Comparison of ENCODE assay signal across 14 cellular contexts in genomic region chr3:48928679-48929078, GRCh38. TPM values are rescaled to one million over a fixed set of nuclear protein-coding genes. Genes with fewer than 3 reads are reported as not detected.
A peak's percentile ranks its signal among the peaks of the same experiment; 100 is the strongest.
DNase-seq lines count a peak whose midpoint lies in the region; ATAC-seq, FAIRE-seq and TF ChIP-seq lines count a peak whose summit lies in the region.
"Had no signal": no experiment of that assay in that cellular context is flagged by ENCODE, and none has a peak within 500 bp of the region (broad histone marks: within the 10 kb centered on the region; RNA-seq: fewer than 3 reads in every experiment).

No MANE protein-coding gene starts in this region.

- DNase-seq in activated CD4-positive, alpha-beta T cell treated with anti-CD3 and anti-CD28 coated beads, Interleukin-2, amount 10 ng/mL, durations not matched to agents 24 days and 14 days = no peak
- no peak for DNase-seq in activated CD4-positive, alpha-beta T cell treated with anti-CD3 and anti-CD28 coated beads for 48 hours
- DNase-seq in GM12892 (ENCODE audit: insufficient read length) (no peak), NCI-H2107 (lab: John Stamatoyannopoulos, UW) (no peak)
- no peak for DNase-seq in activated naive CD4-positive, alpha-beta T cell treated with anti-CD3 and anti-CD28 coated beads, Interleukin-2, amount 50 U/mL, for 72 hours (ENCODE audit: low spot score in 2 of 2)
- DNase-seq in naive thymus-derived CD4-positive, alpha-beta T cell = no peak
- DNase-seq: DMS79, T-helper 9 cell had no signal

- peaks cover 53% of the 10 kb centered on the region for H3K4me1 Mint-ChIP-seq in activated CD4-positive, alpha-beta T cell treated with anti-CD3 and anti-CD28 coated beads, Interleukin-2, amount 10 ng/mL, durations not matched to agents 24 days and 14 days
- H3K4me1 Mint-ChIP-seq in naive thymus-derived CD4-positive, alpha-beta T cell = peaks cover 54 to 77% (median 70%) of the 10 kb centered on the region in 7 donors

- POLR2A ChIA-PET in naive thymus-derived CD4-positive, alpha-beta T cell (lab: Charles Lee) = interaction anchor here (0.6 to 2.1 kb wide), 2 partner anchors 10 to 132 kb away, joined by 3 to 9 read pairs; partner anchors contain the start of gene ARIH2

- no peak overlapping the region for H3K27ac ChIP-seq in naive thymus-derived CD4-positive, alpha-beta T cell (ENCODE audit: low read depth, low read length)
- H3K27ac ChIP-seq: KMS-11 had no signal

- CTCF ChIA-PET in naive thymus-derived CD4-positive, alpha-beta T cell (lab: Charles Lee) = interaction anchor here (1.2 kb wide), 1 partner anchor 9 kb away, joined by 3 read pairs; no protein-coding TSS in a partner anchor

- ATAC-seq in activated naive CD4-positive, alpha-beta T cell treated with anti-CD3 and anti-CD28 coated beads, Interleukin-2, amount 50 U/mL, for 72 hours = peak; percentile 35 to 52
- no peak for ATAC-seq in naive thymus-derived CD4-positive, alpha-beta T cell
- ATAC-seq in GM18870 (IDR thresholded peaks at IDR 0.05; ENCODE audit: unreplicated experiment) = no peak
- no peak for ATAC-seq in HG02571 (IDR thresholded peaks at IDR 0.05; ENCODE audit: unreplicated experiment)

- H3K4me1 ChIP-seq in naive thymus-derived CD4-positive, alpha-beta T cell (ENCODE audit: control insufficient read depth in 2 of 2, insufficient read depth in 2 of 2, low read length in 2 of 2) = peaks cover 28 to 33% of the 10 kb centered on the region in 2 donors

- H3K27ac Mint-ChIP-seq in activated CD4-positive, alpha-beta T cell treated with anti-CD3 and anti-CD28 coated beads, Interleukin-2, amount 10 ng/mL, durations not matched to agents 24 days and 14 days = peak overlapping the region; percentile 80
- peak overlapping the region; percentile 69 to 73 for H3K27ac Mint-ChIP-seq in activated naive CD4-positive, alpha-beta T cell treated with anti-CD3 and anti-CD28 coated beads, Interleukin-2, amount 50 U/mL, for 72 hours
- H3K27ac Mint-ChIP-seq in naive thymus-derived CD4-positive, alpha-beta T cell = peak overlapping the region in 5 of 9 donors; percentile 3 to 71 (median 32)

- peaks cover 72% of the 10 kb centered on the region for H3K36me3 Mint-ChIP-seq in activated CD4-positive, alpha-beta T cell treated with anti-CD3 and anti-CD28 coated beads, Interleukin-2, amount 10 ng/mL, durations not matched to agents 24 days and 14 days (ENCODE audit: low read depth)
- peaks cover 28 to 55% of the 10 kb centered on the region in 2 donors for H3K36me3 Mint-ChIP-seq in activated naive CD4-positive, alpha-beta T cell treated with anti-CD3 and anti-CD28 coated beads, Interleukin-2, amount 50 U/mL, for 72 hours
- H3K36me3 Mint-ChIP-seq in naive thymus-derived CD4-positive, alpha-beta T cell = peaks cover 13 to 60% (median 38%) of the 10 kb centered on the region in 5 donors

- no peaks in the 10 kb centered on the region for H3K27me3 Mint-ChIP-seq in activated CD4-positive, alpha-beta T cell treated with anti-CD3 and anti-CD28 coated beads, Interleukin-2, amount 10 ng/mL, durations not matched to agents 24 days and 14 days
- H3K27me3 Mint-ChIP-seq in naive thymus-derived CD4-positive, alpha-beta T cell = no peaks in the 10 kb centered on the region
- H3K27me3 Mint-ChIP-seq: type B pancreatic cell had no signal

- H3K4me3 Mint-ChIP-seq in activated CD4-positive, alpha-beta T cell treated with anti-CD3 and anti-CD28 coated beads, Interleukin-2, amount 10 ng/mL, durations not matched to agents 24 days and 14 days = peak overlapping the region; percentile 66
- H3K4me3 Mint-ChIP-seq in naive thymus-derived CD4-positive, alpha-beta T cell = peak overlapping the region in 9 of 10 donors; percentile 2 to 62 (median 29)
- H3K4me3 Mint-ChIP-seq: type B pancreatic cell had no signal

- FAIRE-seq in GM12892 (lab: Jason Lieb, UNC) = peak; percentile 30
- FAIRE-seq: A204.1, keratinocyte had no signal

- H3K4me3 ChIP-seq in naive thymus-derived CD4-positive, alpha-beta T cell (ENCODE audit: low read length) = no peak overlapping the region

- H3K9me3 ChIP-seq in naive thymus-derived CD4-positive, alpha-beta T cell (ENCODE audit: control insufficient read depth in 2 of 3, low read length in 3 of 3) = no peaks in the 10 kb centered on the region

- no peak for TF ChIP-seq POLR2A in GM12892 (IDR thresholded peaks at IDR 0.05; ENCODE audit: low read depth, low read length)

- intact Hi-C loops in activated CD4-positive, alpha-beta T cell treated with anti-CD3 and anti-CD28 coated beads, Interleukin-2, amount 10 ng/mL, durations not matched to agents 24 days and 14 days (cut with micrococcal nuclease) = loop anchor here (1.0 kb wide), 1 partner anchor 10 kb away; the partner anchor contains the start of gene ARIH2
- intact Hi-C loops in naive thymus-derived CD4-positive, alpha-beta T cell (cut with micrococcal nuclease) = no loop called here

- no peaks in the 10 kb centered on the region for H3K27me3 ChIP-seq in naive thymus-derived CD4-positive, alpha-beta T cell (ENCODE audit: control insufficient read depth in 2 of 2, insufficient read depth in 2 of 2, low read length in 2 of 2)

- H3K36me3 ChIP-seq in naive thymus-derived CD4-positive, alpha-beta T cell (ENCODE audit: control insufficient read depth in 2 of 3, insufficient read depth in 3 of 3, low read length in 3 of 3) = peaks cover 0 to 64% (median 10%) of the 10 kb centered on the region in 3 experiments

- no peaks in the 10 kb centered on the region for H3K9me3 Mint-ChIP-seq in activated CD4-positive, alpha-beta T cell treated with anti-CD3 and anti-CD28 coated beads, Interleukin-2, amount 10 ng/mL, durations not matched to agents 24 days and 14 days
- no peaks in the 10 kb centered on the region for H3K9me3 Mint-ChIP-seq in activated naive CD4-positive, alpha-beta T cell treated with anti-CD3 and anti-CD28 coated beads, Interleukin-2, amount 50 U/mL, for 72 hours
- peaks cover 0 to 4% (median 0%) of the 10 kb centered on the region in 11 donors for H3K9me3 Mint-ChIP-seq in naive thymus-derived CD4-positive, alpha-beta T cell
- H3K9me3 Mint-ChIP-seq: type B pancreatic cell had no signal

RNA-seq across cellular contexts. Expression of gene ARIH2, which starts 10.0 kb away (rescaled TPM):
- total RNA-seq in activated CD4-positive, alpha-beta T cell treated with anti-CD3 and anti-CD28 coated beads, Interleukin-2, amount 10 ng/mL, durations not matched to agents 24 days and 14 days = 157 TPM in 2 replicates
- polyA plus RNA-seq in GM12892 (2012; ENCODE audit: missing spikeins) = 39.6 TPM
- 100 to 1,000 TPM; 116 to 127 TPM for total RNA-seq in activated naive CD4-positive, alpha-beta T cell treated with anti-CD3 and anti-CD28 coated beads, Interleukin-2, amount 50 U/mL, for 72 hours
- 100 to 1,000 TPM; 103 to 189 (median 150) TPM for total RNA-seq in naive thymus-derived CD4-positive, alpha-beta T cell
- polyA plus RNA-seq in naive thymus-derived CD4-positive, alpha-beta T cell = 100 to 1,000 TPM; 111 to 114 TPM

RNA-seq across cellular contexts. Expression of gene SLC25A20, which starts 30.0 kb away (rescaled TPM):
- 13.8 and 15.6 TPM in 2 replicates for total RNA-seq in activated CD4-positive, alpha-beta T cell treated with anti-CD3 and anti-CD28 coated beads, Interleukin-2, amount 10 ng/mL, durations not matched to agents 24 days and 14 days
- 14.0 TPM for polyA plus RNA-seq in GM12892 (2012; ENCODE audit: missing spikeins)
- total RNA-seq in activated naive CD4-positive, alpha-beta T cell treated with anti-CD3 and anti-CD28 coated beads, Interleukin-2, amount 50 U/mL, for 72 hours = 10 to 100 TPM; 18.3 to 20.5 TPM
- 10 to 100 TPM in 4 of 5 experiments, 1 to 10 TPM in 1; 6.6 to 27.3 (median 12.8) TPM for total RNA-seq in naive thymus-derived CD4-positive, alpha-beta T cell
- polyA plus RNA-seq in naive thymus-derived CD4-positive, alpha-beta T cell = 10 to 100 TPM; 15.7 to 19.4 TPM

Comparison
In these comparisons a context has a peak if more than half of its experiments do, and no peak if none do; other contexts are left out.
1. ATAC-seq: peak in activated naive CD4-positive, alpha-beta T cell treated with anti-CD3 and anti-CD28 coated beads, Interleukin-2, amount 50 U/mL, for 72 hours (2 of 2); none in naive thymus-derived CD4-positive, alpha-beta T cell (single experiment), GM18870 (single experiment) and HG02571 (single experiment).
2. Peak in every context shown above with its lines, with median percentiles within 50 percentile points of each other: H3K27ac Mint-ChIP-seq.